17 cellular contexts compared by ENCODE assay signal in the genomic region with DNA sequence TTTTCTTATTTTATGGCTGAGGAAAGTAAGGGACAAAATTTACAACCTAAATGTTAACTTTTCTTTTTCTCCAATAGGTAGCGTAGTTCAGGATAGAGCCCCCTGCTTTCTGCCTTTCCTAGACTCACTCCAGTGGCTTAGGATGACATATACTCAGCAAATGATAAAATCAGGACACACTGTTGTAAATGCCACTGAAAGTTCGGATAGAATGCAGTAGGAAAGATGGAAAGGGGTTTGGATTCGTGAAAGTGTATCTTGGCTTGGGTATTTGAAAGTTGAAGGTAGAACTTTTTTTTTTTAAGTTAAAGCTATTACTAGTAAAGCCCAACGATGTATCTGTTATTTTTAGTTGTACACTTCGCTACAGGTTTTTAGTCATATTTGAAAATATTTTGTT. TPM values are rescaled to one million over a fixed set of nuclear protein-coding genes. Genes with fewer than 3 reads are reported as not detected.
DNase-seq lines count a peak whose midpoint lies in the region; ATAC-seq, FAIRE-seq and TF ChIP-seq lines count a peak whose summit lies in the region.
"Had no signal": no experiment of that assay in that cellular context is flagged by ENCODE, and none has a peak within 500 bp of the region (broad histone marks: within the 10 kb centered on the region; RNA-seq: fewer than 3 reads in every experiment).

No MANE protein-coding gene starts in this region.

- H3K36me3 ChIP-seq in SK-N-SH (replicated peaks in 1 of 2; ENCODE audit: control insufficient read depth in 1 of 2, insufficient read depth in 2 of 2, low read length in 1 of 2) (peaks cover 13 to 20% of the 10 kb centered on the region in 2 experiments), adipocyte (ENCODE audit: control insufficient read depth, insufficient read depth, low read length, severe bottlenecking) (peaks cover 14% of the 10 kb centered on the region), keratinocyte (ENCODE audit: control insufficient read depth in 2 of 2, extremely low read depth in 1 of 2, insufficient read depth in 2 of 2, low read length in 2 of 2) (peaks cover 0 to 2% of the 10 kb centered on the region in 2 experiments), right atrium auricular region (no peaks in the 10 kb centered on the region)

- no peak overlapping the region for H2AFZ ChIP-seq in SK-N-SH (ENCODE audit: low read depth)
- H2AFZ ChIP-seq in keratinocyte (ENCODE audit: control insufficient read depth, low read length): no peak overlapping the region

- H3K79me2 ChIP-seq in SK-N-SH (ENCODE audit: insufficient read depth) (peaks cover 24% of the 10 kb centered on the region), keratinocyte (ENCODE audit: control insufficient read depth, insufficient read depth, low read length) (peaks cover 21% of the 10 kb centered on the region)

- POLR2A ChIA-PET in SK-N-SH (lab: Yijun Ruan, JAX): no interaction called here

- H3K27me3 ChIP-seq in SK-N-SH (ENCODE audit: insufficient read depth): no peaks in the 10 kb centered on the region
- no peaks in the 10 kb centered on the region for H3K27me3 ChIP-seq in adipocyte (replicated peaks; ENCODE audit: control insufficient read depth, insufficient read depth, low read length)
- H3K27me3 ChIP-seq in keratinocyte (ENCODE audit: control insufficient read depth, extremely low read depth, insufficient read depth, low read length): no peaks in the 10 kb centered on the region
- no peaks in the 10 kb centered on the region for H3K27me3 ChIP-seq in right atrium auricular region

- no peaks in the 10 kb centered on the region for H3K9me1 ChIP-seq in keratinocyte (ENCODE audit: control insufficient read depth, extremely low read depth, insufficient read depth, low read length)

- TF ChIP-seq EP300 in SK-N-SH (IDR thresholded peaks at IDR 0.05; ENCODE audit: borderline replicate concordance in 1 of 2, low read depth in 1 of 2, low read length in 1 of 2): no peak

- dilution Hi-C loops in keratinocyte (cut with MboI; ENCODE audit: extremely low pct_ligation_motif_present, low sequenced_read_pairs): no loop called here

- no peaks in the 10 kb centered on the region for H3K27me3 Mint-ChIP-seq in type B pancreatic cell
- H3K27me3 Mint-ChIP-seq in activated naive CD8-positive, alpha-beta T cell treated with anti-CD3 and anti-CD28 coated beads for 36 hours: no peaks in the 10 kb centered on the region

- DNase-seq in SK-N-SH (no peak), adipocyte (ENCODE audit: low read depth) (no peak), keratinocyte (ENCODE audit: low read depth, low spot score) (no peak), type B pancreatic cell (ENCODE audit: extremely low spot score, unreplicated experiment) (no peak), NCI-H187 (lab: John Stamatoyannopoulos, UW) (no peak), right atrium auricular region (ENCODE audit: low spot score) (no peak)
- DNase-seq in activated naive CD8-positive, alpha-beta T cell treated with anti-CD3 and anti-CD28 coated beads for 36 hours: no peak
- DNase-seq: Caco-2, DMS53, HCEC 1CT, NCI-H1694, NCI-H69 had no signal

- TF ChIP-seq CTCF in SK-N-SH (IDR thresholded peaks at IDR 0.05) (no peak), keratinocyte (optimal IDR thresholded peaks at IDR 0.05 in 1 of 3, IDR thresholded peaks at IDR 0.05 in 1 of 3, conservative IDR thresholded peaks at IDR 0.05 in 1 of 3; ENCODE audit: extremely low read depth in 1 of 3, insufficient read depth in 2 of 3, low read length in 3 of 3) (no peak), type B pancreatic cell (conservative IDR thresholded peaks at IDR 0.05) (no peak), right atrium auricular region (IDR thresholded peaks at IDR 0.05) (no peak)

- H4K20me1 ChIP-seq in SK-N-SH (ENCODE audit: insufficient read depth): no peaks in the 10 kb centered on the region
- no peaks in the 10 kb centered on the region for H4K20me1 ChIP-seq in keratinocyte (ENCODE audit: control insufficient read depth, extremely low read depth, insufficient read depth, low read length)

- CTCF ChIA-PET in SK-N-SH (lab: Yijun Ruan, JAX): interaction anchor here (1.1 kb wide), 1 partner anchor 39 kb away, joined by 3 read pairs; no protein-coding TSS in a partner anchor

- peaks cover 11% of the 10 kb centered on the region for H3F3A ChIP-seq in SK-N-SH (replicated peaks; ENCODE audit: insufficient read depth)

- no peaks in the 10 kb centered on the region for H3K9me2 ChIP-seq in SK-N-SH

- WGBS in SK-N-SH (ENCODE audit: low lambda C conversion rate): 85% methylated on average over 5 of the region's 5 CpGs

- ATAC-seq in SK-N-SH treated with all-trans-retinoic acid at 6 μM for 48 hours: no peak

- H3K9ac ChIP-seq in SK-N-SH (no peak overlapping the region), adipocyte (ENCODE audit: low read length) (peak overlapping the region; percentile 89), keratinocyte (ENCODE audit: control insufficient read depth, extremely low read depth, insufficient read depth, low read length) (no peak overlapping the region)

- no peak for FAIRE-seq in keratinocyte (lab: Jason Lieb, UNC)
- FAIRE-seq: GM18507, HTR-8/SVneo had no signal

- peak overlapping the region in 1 of 2 experiments; percentile 26; a peak in 1 of 4 replicates for H3K4me3 ChIP-seq in SK-N-SH (ENCODE audit: low read depth in 2 of 2, low read length in 1 of 2)
- H3K4me3 ChIP-seq in adipocyte (ENCODE audit: low read length): peak overlapping the region; percentile 94
- H3K4me3 ChIP-seq in keratinocyte (ENCODE audit: control insufficient read depth in 2 of 3, extremely low read depth in 1 of 3, insufficient read depth in 2 of 3, low read depth in 1 of 3, low read length in 3 of 3): no peak overlapping the region
- H3K4me3 ChIP-seq in right atrium auricular region: no peak overlapping the region

- H3K4me2 ChIP-seq in SK-N-SH (0 out of 2 replicates have a peak overlapping the region, but pooled peaks have one; percentile 86), keratinocyte (ENCODE audit: control insufficient read depth, extremely low read depth, insufficient read depth, low read depth, low read length) (peak overlapping the region; percentile 25)

- no peaks in the 10 kb centered on the region for H3K9me3 ChIP-seq in SK-N-SH
- H3K9me3 ChIP-seq in adipocyte (ENCODE audit: control insufficient read depth, low read length): no peaks in the 10 kb centered on the region
- no peaks in the 10 kb centered on the region for H3K9me3 ChIP-seq in keratinocyte (ENCODE audit: control insufficient read depth, low read depth, low read length)
- H3K9me3 ChIP-seq in right atrium auricular region: no peaks in the 10 kb centered on the region
- H3K9me3 ChIP-seq: Caco-2 had no signal

- H3K4me1 Mint-ChIP-seq in type B pancreatic cell (ENCODE audit: unreplicated experiment): peaks cover 16% of the 10 kb centered on the region
- H3K4me1 Mint-ChIP-seq in activated naive CD8-positive, alpha-beta T cell treated with anti-CD3 and anti-CD28 coated beads for 36 hours: peaks cover 12% of the 10 kb centered on the region

- peak overlapping the region; percentile 99 for H3K4me3 Mint-ChIP-seq in type B pancreatic cell
- H3K4me3 Mint-ChIP-seq in activated naive CD8-positive, alpha-beta T cell treated with anti-CD3 and anti-CD28 coated beads for 36 hours: no peak overlapping the region

- H3K9me3 Mint-ChIP-seq in type B pancreatic cell: no peaks in the 10 kb centered on the region
- no peaks in the 10 kb centered on the region for H3K9me3 Mint-ChIP-seq in activated naive CD8-positive, alpha-beta T cell treated with anti-CD3 and anti-CD28 coated beads for 36 hours

- H3K27ac Mint-ChIP-seq in type B pancreatic cell: no peak overlapping the region
- no peak overlapping the region for H3K27ac Mint-ChIP-seq in activated naive CD8-positive, alpha-beta T cell treated with anti-CD3 and anti-CD28 coated beads for 36 hours

- TF ChIP-seq RAD21 in SK-N-SH (IDR thresholded peaks at IDR 0.05; ENCODE audit: low read length): no peak

- H3K27ac ChIP-seq in SK-N-SH (ENCODE audit: low read depth in 2 of 2, low read length in 1 of 2) (no peak overlapping the region), keratinocyte (ENCODE audit: control insufficient read depth, insufficient read depth, low read length) (no peak overlapping the region), right atrium auricular region (no peak overlapping the region)
- H3K27ac ChIP-seq: 22Rv1, C4-2B had no signal

- peaks cover 13% of the 10 kb centered on the region for H3K36me3 Mint-ChIP-seq in type B pancreatic cell
- peaks cover 2% of the 10 kb centered on the region for H3K36me3 Mint-ChIP-seq in activated naive CD8-positive, alpha-beta T cell treated with anti-CD3 and anti-CD28 coated beads for 36 hours

- H3K4me1 ChIP-seq in SK-N-SH (ENCODE audit: control insufficient read depth in 1 of 2, insufficient read depth in 2 of 2, low read depth in 1 of 2, low read length in 1 of 2): peaks cover 0 to 7% of the 10 kb centered on the region in 2 experiments; a peak in 2 of 4 replicates
- H3K4me1 ChIP-seq in adipocyte (ENCODE audit: control insufficient read depth, insufficient read depth, low read length): peaks cover 30% of the 10 kb centered on the region
- H3K4me1 ChIP-seq in keratinocyte (ENCODE audit: control insufficient read depth, extremely low read depth, insufficient read depth, low read length): peaks cover 19% of the 10 kb centered on the region
- peaks cover 0 to 17% of the 10 kb centered on the region in 2 donors for H3K4me1 ChIP-seq in right atrium auricular region

RNA-seq across cellular contexts. Expression of a gene that starts 2.2 kb away (rescaled TPM):
- polyA plus RNA-seq in SK-N-SH (2012; rRNA removed) (15.3 and 16.5 TPM in 2 replicates), keratinocyte (10.3 to 18.5 TPM (median 15.2 TPM) in 3 replicates)
- 15.0 and 17.6 TPM in 2 replicates for polyA plus RNA-seq in SK-N-SH (2012; cell fraction: cytosol; rRNA removed)
- 20.3 and 41.2 TPM in 2 replicates for polyA plus RNA-seq in SK-N-SH (2012; cell fraction: nucleus; rRNA removed)
- polyA plus RNA-seq in keratinocyte (2011; ENCODE audit: low read depth): 20.9 TPM
- polyA plus RNA-seq in keratinocyte (2011; cell fraction: cytosol; rRNA removed): 5.3 and 11.3 TPM in 2 replicates
- polyA plus RNA-seq in keratinocyte (2011; cell fraction: nucleus; rRNA removed): 39.9 and 43.5 TPM in 2 replicates
- polyA plus RNA-seq in keratinocyte (2012; ENCODE audit: low replicate concordance): 5.0 and 10.9 TPM in 2 replicates
- polyA minus RNA-seq in keratinocyte: 3.0 to 59.1 TPM (median 28.8 TPM) in 3 replicates
- polyA minus RNA-seq in keratinocyte (2011; cell fraction: cytosol; rRNA and poly(A)+ RNA removed): 11.5 TPM
- 43.9 and 86.3 TPM in 2 replicates for polyA minus RNA-seq in keratinocyte (2011; cell fraction: nucleus; rRNA and poly(A)+ RNA removed)
- total RNA-seq in type B pancreatic cell (ENCODE audit: low replicate concordance) (8.9 and 26.1 TPM in 2 replicates), right atrium auricular region (10 to 100 TPM in 1 of 2 donors, 1 to 10 TPM in 1; 7.8 to 12.7 TPM)
- 1 to 10 TPM; 3.0 to 3.2 TPM for total RNA-seq in activated naive CD8-positive, alpha-beta T cell treated with anti-CD3 and anti-CD28 coated beads for 36 hours

RNA-seq across cellular contexts. Expression of a gene that starts 19.4 kb away (rescaled TPM):
- polyA plus RNA-seq in SK-N-SH (2012; rRNA removed) (33.1 and 40.3 TPM in 2 replicates), keratinocyte (52.1 to 95.6 TPM (median 64.0 TPM) in 3 replicates)
- polyA plus RNA-seq in SK-N-SH (2012; cell fraction: cytosol; rRNA removed): 50.6 and 63.0 TPM in 2 replicates
- polyA plus RNA-seq in SK-N-SH (2012; cell fraction: nucleus; rRNA removed): 24.7 and 33.9 TPM in 2 replicates
- 31.2 TPM for polyA plus RNA-seq in keratinocyte (2011; ENCODE audit: low read depth)
- polyA plus RNA-seq in keratinocyte (2011; cell fraction: cytosol; rRNA removed): 66.6 and 98.8 TPM in 2 replicates
- 42.0 and 51.3 TPM in 2 replicates for polyA plus RNA-seq in keratinocyte (2011; cell fraction: nucleus; rRNA removed)
- 57.3 and 78.7 TPM in 2 replicates for polyA plus RNA-seq in keratinocyte (2012; ENCODE audit: low replicate concordance)
- 7.1 to 31.2 TPM (median 11.6 TPM) in 3 replicates for polyA minus RNA-seq in keratinocyte
- polyA minus RNA-seq in keratinocyte (2011; cell fraction: cytosol; rRNA and poly(A)+ RNA removed): 42.0 TPM
- polyA minus RNA-seq in keratinocyte (2011; cell fraction: nucleus; rRNA and poly(A)+ RNA removed): 18.9 and 21.1 TPM in 2 replicates
- total RNA-seq in type B pancreatic cell (ENCODE audit: low replicate concordance) (32.4 and 32.8 TPM in 2 replicates), right atrium auricular region (10 to 100 TPM; 25.5 to 28.7 TPM)
- 100 to 1,000 TPM; 107 to 110 TPM for total RNA-seq in activated naive CD8-positive, alpha-beta T cell treated with anti-CD3 and anti-CD28 coated beads for 36 hours
